ENCODE assay signal across 22 cellular contexts in genomic region chr2:98467652-98468051, GRCh38. TPM values are rescaled to one million over a fixed set of nuclear protein-coding genes. Genes with fewer than 3 reads are reported as not detected.
DNase-seq lines count a peak whose midpoint lies in the region; ATAC-seq, FAIRE-seq and TF ChIP-seq lines count a peak whose summit lies in the region.
"Had no signal": no experiment of that assay in that cellular context is flagged by ENCODE, and none has a peak within 500 bp of the region (broad histone marks: within the 10 kb centered on the region; RNA-seq: fewer than 3 reads in every experiment).

No MANE protein-coding gene starts in this region.

- TF ChIP-seq POLR2A in GM12878 (IDR thresholded peaks at IDR 0.05; ENCODE audit: low read depth, low read length), result no peak

- no peak for TF ChIP-seq RAD21 in GM12878 (IDR thresholded peaks at IDR 0.05; ENCODE audit: insufficient read depth, low read depth, low read length)

- no peaks in the 10 kb centered on the region for H3K9me3 Mint-ChIP-seq in activated naive CD4-positive, alpha-beta T cell treated with anti-CD3 and anti-CD28 coated beads for 36 hours
- H3K9me3 Mint-ChIP-seq in stimulated activated effector memory CD8-positive, alpha-beta T cell treated with anti-CD3 and anti-CD28 coated beads, Interleukin-12 subunit alpha, Interleukin-12 subunit beta, amount 100 ng/mL, for 72 hours, result no peaks in the 10 kb centered on the region
- H3K9me3 Mint-ChIP-seq: brain, neural progenitor cell had no signal

- peaks cover 94% of the 10 kb centered on the region for H3K4me1 Mint-ChIP-seq in activated naive CD4-positive, alpha-beta T cell treated with anti-CD3 and anti-CD28 coated beads for 36 hours (ENCODE audit: low read depth)
- H3K4me1 Mint-ChIP-seq in stimulated activated effector memory CD8-positive, alpha-beta T cell treated with anti-CD3 and anti-CD28 coated beads, Interleukin-12 subunit alpha, Interleukin-12 subunit beta, amount 100 ng/mL, for 72 hours, result peaks cover 92% of the 10 kb centered on the region

- no peaks in the 10 kb centered on the region for H4K20me1 ChIP-seq in Loucy (ENCODE audit: insufficient read depth, low read length, poor library complexity, severe bottlenecking)
- no peaks in the 10 kb centered on the region for H4K20me1 ChIP-seq in GM12878 (ENCODE audit: control insufficient read depth, insufficient read depth)

- no peaks in the 10 kb centered on the region for H3K27me3 Mint-ChIP-seq in activated naive CD4-positive, alpha-beta T cell treated with anti-CD3 and anti-CD28 coated beads for 36 hours (ENCODE audit: low read depth)
- H3K27me3 Mint-ChIP-seq: brain had no signal

- no peak for TF ChIP-seq EP300 in GM12878 (IDR thresholded peaks at IDR 0.05; ENCODE audit: borderline replicate concordance in 1 of 2, control insufficient read depth in 1 of 2, low read depth in 2 of 2, low read length in 2 of 2)

- ATAC-seq in GM12878, result no peak
- ATAC-seq in stimulated activated effector memory CD8-positive, alpha-beta T cell treated with anti-CD3 and anti-CD28 coated beads, Interleukin-12 subunit alpha, Interleukin-12 subunit beta, amount 100 ng/mL, for 72 hours, result no peak
- ATAC-seq: esophagus mucosa, psoas muscle had no signal

- H3K9me2 ChIP-seq in Loucy (replicated peaks; ENCODE audit: low read depth, low read length), result no peaks in the 10 kb centered on the region

- peaks cover 10% of the 10 kb centered on the region for H3F3A ChIP-seq in Loucy (ENCODE audit: low read depth)

- WGBS in GM12878 (ENCODE audit: insufficient coverage, insufficient replicate concordance, low lambda C conversion rate, missing lambda C conversion rate), result 70% methylated on average over 3 of the region's 3 CpGs

- BruUV-seq in GM12878 (replicated peaks; lab: Mats Ljungman, UMichigan), result no TSS peak

- in situ Hi-C loops in GM12878 (cut with MboI), result no loop called here

- H3K27me3 ChIP-seq in Loucy (ENCODE audit: insufficient read depth, low read length, poor library complexity, severe bottlenecking) (no peaks in the 10 kb centered on the region), GM12878 (replicated peaks in 1 of 2; ENCODE audit: control insufficient read depth in 2 of 2, insufficient read depth in 2 of 2, low read length in 1 of 2) (no peaks in the 10 kb centered on the region)
- H3K27me3 ChIP-seq: neural progenitor cell, thyroid gland had no signal

- TF ChIP-seq CTCF in Loucy (conservative IDR thresholded peaks at IDR 0.05; ENCODE audit: low read length) (no peak), GM12878 (IDR thresholded peaks at IDR 0.05 in 2 of 3, conservative IDR thresholded peaks at IDR 0.05 in 1 of 3; ENCODE audit: control insufficient read depth in 2 of 3, extremely low read depth in 1 of 3, insufficient read depth in 1 of 3, low read depth in 3 of 3, low read length in 3 of 3) (no peak)

- intact Hi-C loops in activated naive CD4-positive, alpha-beta T cell treated with anti-CD3 and anti-CD28 coated beads for 36 hours (cut with micrococcal nuclease), result loop anchor here (1.0 kb wide), 1 partner anchor 11 kb away; no protein-coding TSS in a partner anchor
- intact Hi-C loops in GM12878 (cut with micrococcal nuclease; ENCODE audit: unreplicated experiment), result loop anchor here (5.0 to 10.0 kb wide), 4 partner anchors 80 to 453 kb away; partner anchors contain the start of genes COA5 and UNC50

- H3K79me2 ChIP-seq in Loucy (ENCODE audit: insufficient read depth, low read length) (peaks cover 84% of the 10 kb centered on the region), GM12878 (ENCODE audit: control insufficient read depth, insufficient read depth, low read length) (peaks cover 77% of the 10 kb centered on the region)

- no peak overlapping the region for H3K4me3 Mint-ChIP-seq in activated naive CD4-positive, alpha-beta T cell treated with anti-CD3 and anti-CD28 coated beads for 36 hours
- H3K4me3 Mint-ChIP-seq in stimulated activated effector memory CD8-positive, alpha-beta T cell treated with anti-CD3 and anti-CD28 coated beads, Interleukin-12 subunit alpha, Interleukin-12 subunit beta, amount 100 ng/mL, for 72 hours, result peak overlapping the region; percentile 72
- H3K4me3 Mint-ChIP-seq: brain, neural progenitor cell had no signal

- no peak overlapping the region for H3K4me3 ChIP-seq in Loucy (ENCODE audit: low read length, poor library complexity, severe bottlenecking)
- peak overlapping the region; percentile 25; the same call in 1 of the 2 replicates for H3K4me3 ChIP-seq in GM12878
- H3K4me3 ChIP-seq: neural progenitor cell, psoas muscle, thyroid gland had no signal

- peak overlapping the region; percentile 95 for H3K27ac Mint-ChIP-seq in activated naive CD4-positive, alpha-beta T cell treated with anti-CD3 and anti-CD28 coated beads for 36 hours
- peak overlapping the region; percentile 88 for H3K27ac Mint-ChIP-seq in stimulated activated effector memory CD8-positive, alpha-beta T cell treated with anti-CD3 and anti-CD28 coated beads, Interleukin-12 subunit alpha, Interleukin-12 subunit beta, amount 100 ng/mL, for 72 hours
- H3K27ac Mint-ChIP-seq: brain, neural progenitor cell had no signal

- RAD21 ChIA-PET in GM12878 (lab: Charles Lee; ENCODE audit: unreplicated experiment), result interaction anchor here (2.0 to 11.0 kb wide), 5 partner anchors 9 to 55 kb away, joined by 8 to 200 read pairs (median 150); no protein-coding TSS in a partner anchor

- no peak for FAIRE-seq in GM12878 (lab: Jason Lieb, UNC)

- CTCF ChIA-PET in activated naive CD4-positive, alpha-beta T cell treated with anti-CD3 and anti-CD28 coated beads for 36 hours (lab: Charles Lee), result interaction anchor here (1.0 to 5.5 kb wide), 5 partner anchors 10 to 290 kb away, joined by 3 to 22 read pairs (median 6); no protein-coding TSS in a partner anchor
- CTCF ChIA-PET in GM12878 (lab: Yijun Ruan, JAX), result interaction anchor here (0.7 to 7.9 kb wide), 6 partner anchors 8 to 55 kb away, joined by 3 to 64 read pairs (median 14); no protein-coding TSS in a partner anchor

- no peaks in the 10 kb centered on the region for H3K9me3 ChIP-seq in Loucy (ENCODE audit: insufficient read depth, low read depth, low read length)
- no peaks in the 10 kb centered on the region for H3K9me3 ChIP-seq in GM12878 (replicated peaks; ENCODE audit: control insufficient read depth, insufficient read depth, low read length)
- H3K9me3 ChIP-seq: psoas muscle, thyroid gland had no signal

- peak overlapping the region; percentile 99 for H3K27ac ChIP-seq in GM12878 (ENCODE audit: control insufficient read depth, insufficient read depth)
- H3K27ac ChIP-seq: neural progenitor cell, psoas muscle, thyroid gland had no signal

- SMC1A ChIA-PET in GM12878 (lab: Charles Lee; ENCODE audit: uncharacterized antibody, unreplicated experiment), result interaction anchor here (1.0 to 28.2 kb wide), 6 partner anchors 16 to 66 kb away, joined by 3 to 816 read pairs (median 4); partner anchors contain the start of gene INPP4A

- no peak for DNase-seq in activated naive CD4-positive, alpha-beta T cell treated with anti-CD3 and anti-CD28 coated beads for 36 hours
- DNase-seq in activated naive CD4-positive, alpha-beta T cell treated with anti-CD3 and anti-CD28 coated beads, Interleukin-2, amount 50 U/mL, for 16 hours, result no peak
- no peak for DNase-seq in GM12878 (ENCODE audit: low read depth, low spot score)
- DNase-seq in stimulated activated effector memory CD8-positive, alpha-beta T cell treated with anti-CD3 and anti-CD28 coated beads, Interleukin-12 subunit alpha, Interleukin-12 subunit beta, amount 100 ng/mL, for 72 hours (ENCODE audit: low spot score in 2 of 2), result no peak
- no peak for DNase-seq in KG1 (lab: John Stamatoyannopoulos, UW)
- no peak for DNase-seq in NCI-H748 (lab: John Stamatoyannopoulos, UW; ENCODE audit: unreplicated experiment)
- DNase-seq in activated gamma-delta T cell (lab: John Stamatoyannopoulos, UW), result no peak
- DNase-seq: effector CD8-positive, alpha-beta T cell; foreskin melanocyte; GF-D8; HCEC 1CT; hippocampal formation; IMR-90; NCI-H146; NCI-H2171; NCI-H526 treated with DMSO at 0.1 percent for 48 hours; psoas muscle; thyroid gland had no signal

- POLR2A ChIA-PET in GM12878 (lab: Charles Lee), result interaction anchor here (1.2 to 27.0 kb wide), 3 partner anchors 14 to 805 kb away, joined by 3 to 545 read pairs (median 271); no protein-coding TSS in a partner anchor

- H2AFZ ChIP-seq in Loucy (ENCODE audit: low read length), result no peak overlapping the region
- H2AFZ ChIP-seq in GM12878 (ENCODE audit: control insufficient read depth, low read depth, low read length), result no peak overlapping the region
- H2AFZ ChIP-seq: neural progenitor cell had no signal

- H3K4me1 ChIP-seq in Loucy (ENCODE audit: insufficient read depth, low read length, poor library complexity, severe bottlenecking) (peaks cover 78% of the 10 kb centered on the region), GM12878 (ENCODE audit: control insufficient read depth, insufficient read depth, low read length) (peaks cover 89% of the 10 kb centered on the region)

- peak overlapping the region; percentile 21 for H3K4me2 ChIP-seq in Loucy (ENCODE audit: low read depth, low read length, poor library complexity, severe bottlenecking)
- H3K4me2 ChIP-seq in GM12878 (ENCODE audit: control insufficient read depth, insufficient read depth), result peak overlapping the region; percentile 89; the same call in 1 of the 2 replicates
- H3K4me2 ChIP-seq: neural progenitor cell had no signal

- H3K36me3 ChIP-seq in Loucy (ENCODE audit: insufficient read depth, low read length), result no peaks in the 10 kb centered on the region
- H3K36me3 ChIP-seq in GM12878 (ENCODE audit: control insufficient read depth in 2 of 2, insufficient read depth in 2 of 2, low read length in 1 of 2), result peaks cover 2 to 19% of the 10 kb centered on the region in 2 experiments; a peak in 3 of 4 replicates
- H3K36me3 ChIP-seq: neural progenitor cell, thyroid gland had no signal

- H3K9ac ChIP-seq in Loucy (ENCODE audit: low read depth, low read length, poor library complexity, severe bottlenecking), result no peak overlapping the region
- no peak overlapping the region for H3K9ac ChIP-seq in GM12878 (ENCODE audit: control insufficient read depth, insufficient read depth, low read length)
- H3K9ac ChIP-seq: neural progenitor cell had no signal

- peaks cover 3% of the 10 kb centered on the region for H3K36me3 Mint-ChIP-seq in activated naive CD4-positive, alpha-beta T cell treated with anti-CD3 and anti-CD28 coated beads for 36 hours (ENCODE audit: low read depth)
- peaks cover 34% of the 10 kb centered on the region for H3K36me3 Mint-ChIP-seq in stimulated activated effector memory CD8-positive, alpha-beta T cell treated with anti-CD3 and anti-CD28 coated beads, Interleukin-12 subunit alpha, Interleukin-12 subunit beta, amount 100 ng/mL, for 72 hours

RNA-seq across cellular contexts. Expression of gene INPP4A, which starts 23.0 kb away (rescaled TPM):
- total RNA-seq in activated naive CD4-positive, alpha-beta T cell treated with anti-CD3 and anti-CD28 coated beads for 36 hours, result 10 to 100 TPM; 33.1 to 34.8 TPM
- 373 and 420 TPM in 2 replicates for total RNA-seq in GM12878 (2013; cell fraction: nucleolus; rRNA removed)
- 37.9 and 42.8 TPM in 2 replicates for total RNA-seq in GM12878 (2014; rRNA removed)
- total RNA-seq in GM12878 (2014; rRNA removed; fragmentation: Illumina TruSeq; extraction: Trizol), result 24.0 and 24.1 TPM in 2 replicates
- 54.0 and 62.3 TPM in 2 replicates for total RNA-seq in GM12878 (2021)
- polyA plus RNA-seq in GM12878 (2011; ENCODE audit: low read depth), result 10.5 TPM
- polyA plus RNA-seq in GM12878 (2011; rRNA removed), result 30.8 and 46.4 TPM in 2 replicates
- polyA plus RNA-seq in GM12878 (2011; cell fraction: cytosol; rRNA removed), result 45.8 and 56.6 TPM in 2 replicates
- polyA plus RNA-seq in GM12878 (2011; cell fraction: nucleus; rRNA removed), result 403 and 492 TPM in 2 replicates
- 19.7 and 20.5 TPM in 2 replicates for polyA plus RNA-seq in GM12878 (2012)
- 20.4 and 27.4 TPM in 2 replicates for polyA plus RNA-seq in GM12878 (2014; fragmentation: Illumina TruSeq; extraction: Trizol)
- polyA plus RNA-seq in GM12878 (2014; fragmentation: Nextera tagmentation; extraction: Ambion mirVana), result 1 to 10 TPM; 4.7 to 6.2 TPM
- polyA plus RNA-seq in GM12878 (2014; rRNA removed), result 32.7 and 40.3 TPM in 2 replicates
- 10 to 100 TPM; 41.1 to 45.9 TPM for polyA plus RNA-seq in GM12878 (2016; fragmentation: Nextera tagmentation; extraction: Ambion mirVana)
- polyA minus RNA-seq in GM12878 (2011; rRNA and poly(A)+ RNA removed), result 220 and 303 TPM in 2 replicates
- polyA minus RNA-seq in GM12878 (2011; cell fraction: cytosol; rRNA and poly(A)+ RNA removed), result 32.1 and 33.5 TPM in 2 replicates
- 290 and 381 TPM in 2 replicates for polyA minus RNA-seq in GM12878 (2011; cell fraction: nucleus; rRNA and poly(A)+ RNA removed)
